Comparison of ENCODE assay signal across 11 cellular contexts in genomic region chr6:157211603-157212455, GRCh38.
"Had no signal": no experiment of that assay in that cellular context is flagged by ENCODE, and none has a peak within 500 bp of the region (broad histone marks: within the 10 kb centered on the region; RNA-seq: fewer than 3 reads in every experiment).

No MANE protein-coding gene starts in this region.

- H3K9me3 ChIP-seq: gastroesophageal sphincter, tibial artery, vagina had no signal

- H3K9ac ChIP-seq: neural progenitor cell, parathyroid adenoma had no signal

- H2AFZ ChIP-seq: neural progenitor cell, parathyroid adenoma had no signal

- H3K4me2 ChIP-seq: neural progenitor cell, smooth muscle cell had no signal

- H3K27me3 ChIP-seq: gastroesophageal sphincter, neural progenitor cell, tibial artery, vagina had no signal

- H3K79me2 ChIP-seq: parathyroid adenoma had no signal

- ATAC-seq: activated CD4-positive, alpha-beta T cell treated with anti-CD3 and anti-CD28 coated beads for 36 hours; gastroesophageal sphincter had no signal

- FAIRE-seq: astrocyte, kidney had no signal

- H3K4me1 ChIP-seq: gastroesophageal sphincter, neural progenitor cell, parathyroid adenoma, vagina had no signal

- H3K27ac ChIP-seq: gastroesophageal sphincter, neural progenitor cell, parathyroid adenoma, tibial artery, vagina had no signal

- DNase-seq: activated CD4-positive, alpha-beta memory T cell treated with anti-CD3 and anti-CD28 coated beads, Interleukin-2, amount 10 ng/mL, durations not matched to agents 7 days and 5 days; activated CD4-positive, alpha-beta T cell treated with anti-CD3 and anti-CD28 coated beads for 36 hours; activated CD8-positive, alpha-beta memory T cell treated with anti-CD3 and anti-CD28 coated beads, Interleukin-2, amount 50 U/mL, for 48 hours; kidney; tibial artery had no signal

- H3K4me3 ChIP-seq: gastroesophageal sphincter, neural progenitor cell, smooth muscle cell, tibial artery, vagina had no signal
